Comparison of ENCODE assay signal across 8 cellular contexts in genomic region chr22:28799125-28799833, GRCh38. TPM values are rescaled to one million over a fixed set of nuclear protein-coding genes. Genes with fewer than 3 reads are reported as not detected.
DNase-seq lines count a peak whose midpoint lies in the region; ATAC-seq and TF ChIP-seq lines count a peak whose summit lies in the region.

No MANE protein-coding gene starts in this region.

- ATAC-seq in right lobe of liver (peak in 3 of 4 donors; percentile 8 to 16 (median 12)), GM21367 (IDR thresholded peaks at IDR 0.05; ENCODE audit: unreplicated experiment) (no peak)

- intact Hi-C loops in right lobe of liver (cut with DNase I), result no loop called here

- H3K9me3 ChIP-seq in SK-N-SH (no peaks in the 10 kb centered on the region), right lobe of liver (no peaks in the 10 kb centered on the region), subcutaneous abdominal adipose tissue (ENCODE audit: control insufficient read depth in 5 of 5, low read length in 5 of 5) (no peaks in the 10 kb centered on the region)

- H3K4me3 ChIP-seq in HL-60 (replicated peaks; ENCODE audit: insufficient read depth, low read length) (peak overlapping the region; percentile 72), SK-N-SH (ENCODE audit: low read depth in 2 of 2, low read length in 1 of 2) (peak overlapping the region; percentile 79 to 95), coronary artery (peak overlapping the region; percentile 97), right lobe of liver (peak overlapping the region; percentile 91 to 98 (median 95)), subcutaneous abdominal adipose tissue (ENCODE audit: low read depth in 1 of 5, low read length in 5 of 5) (peak overlapping the region; percentile 71 to 97 (median 95))

- H3K27me3 ChIP-seq in HL-60 (ENCODE audit: insufficient read depth, poor library complexity, severe bottlenecking) (no peaks in the 10 kb centered on the region), SK-N-SH (ENCODE audit: insufficient read depth) (no peaks in the 10 kb centered on the region), right lobe of liver (no peaks in the 10 kb centered on the region), subcutaneous abdominal adipose tissue (ENCODE audit: control insufficient read depth in 5 of 5, insufficient read depth in 4 of 5, low read length in 5 of 5) (no peaks in the 10 kb centered on the region)

- no peak for TF ChIP-seq CTCF in HL-60 (IDR thresholded peaks at IDR 0.05; ENCODE audit: insufficient read depth, low read length)
- TF ChIP-seq CTCF in SK-N-SH (IDR thresholded peaks at IDR 0.05), result no peak
- TF ChIP-seq CTCF in coronary artery (IDR thresholded peaks at IDR 0.05), result no peak
- no peak for TF ChIP-seq CTCF in right lobe of liver (IDR thresholded peaks at IDR 0.05)

- CTCF ChIA-PET in SK-N-SH (lab: Yijun Ruan, JAX), result interaction anchor here (0.6 to 4.7 kb wide), 6 partner anchors 11 to 446 kb away, joined by 3 to 17 read pairs (median 5); partner anchors contain the start of gene CCDC117

- H3K36me3 ChIP-seq in SK-N-SH (replicated peaks in 1 of 2; ENCODE audit: control insufficient read depth in 1 of 2, insufficient read depth in 2 of 2, low read length in 1 of 2) (peaks cover 36 to 51% of the 10 kb centered on the region in 2 experiments), right lobe of liver (peaks cover 13 to 49% (median 32%) of the 10 kb centered on the region in 4 donors), subcutaneous abdominal adipose tissue (ENCODE audit: control insufficient read depth in 5 of 5, insufficient read depth in 5 of 5, low read length in 5 of 5) (peaks cover 28 to 39% (median 30%) of the 10 kb centered on the region in 5 donors)

- H3K27ac ChIP-seq in HL-60 (replicated peaks), result peak overlapping the region; percentile 92
- peak overlapping the region; percentile 87 to 99 for H3K27ac ChIP-seq in SK-N-SH (ENCODE audit: low read depth in 2 of 2, low read length in 1 of 2)
- peak overlapping the region; percentile 94 to 100 for H3K27ac ChIP-seq in coronary artery
- peak overlapping the region; percentile 99 to 100 (median 99) for H3K27ac ChIP-seq in right lobe of liver
- peak overlapping the region; percentile 97 for H3K27ac ChIP-seq in subcutaneous abdominal adipose tissue (ENCODE audit: low read depth, low read length)

- H3K9me2 ChIP-seq in SK-N-SH, result no peaks in the 10 kb centered on the region

- 2% methylated on average over 7 of the region's 7 CpGs for WGBS in SK-N-SH (ENCODE audit: low lambda C conversion rate)
- WGBS in right lobe of liver (ENCODE audit: insufficient coverage, low coverage, low lambda C conversion rate, missing lambda C conversion rate), result 0% methylated on average over 7 of the region's 7 CpGs

- TF ChIP-seq RAD21 in SK-N-SH (IDR thresholded peaks at IDR 0.05; ENCODE audit: low read length), result no peak

- H3K79me2 ChIP-seq in SK-N-SH (ENCODE audit: insufficient read depth), result peaks cover 67% of the 10 kb centered on the region

- H4K20me1 ChIP-seq in SK-N-SH (ENCODE audit: insufficient read depth), result peaks cover 30% of the 10 kb centered on the region

- H3K4me2 ChIP-seq in SK-N-SH, result peak overlapping the region; percentile 96

- TF ChIP-seq EP300 in SK-N-SH (IDR thresholded peaks at IDR 0.05; ENCODE audit: borderline replicate concordance in 1 of 2, low read depth in 1 of 2, low read length in 1 of 2), result no peak

- H2AFZ ChIP-seq in SK-N-SH (ENCODE audit: low read depth), result no peak overlapping the region

- POLR2A ChIA-PET in SK-N-SH (lab: Yijun Ruan, JAX), result interaction anchor here (0.5 to 2.5 kb wide), 12 partner anchors 10 to 213 kb away, joined by 3 to 13 read pairs (median 4); partner anchors contain the start of genes CCDC117, CHEK2 and TTC28

- H3K4me1 ChIP-seq in SK-N-SH (ENCODE audit: control insufficient read depth in 1 of 2, insufficient read depth in 2 of 2, low read depth in 1 of 2, low read length in 1 of 2) (peaks cover 2 to 11% of the 10 kb centered on the region in 2 experiments; a peak in 1 of 4 replicates), right lobe of liver (peaks cover 0 to 59% (median 8%) of the 10 kb centered on the region in 4 donors), subcutaneous abdominal adipose tissue (ENCODE audit: control insufficient read depth in 5 of 5, insufficient read depth in 5 of 5, low read length in 5 of 5) (peaks cover 0 to 56% (median 44%) of the 10 kb centered on the region in 5 donors)

- TF ChIP-seq POLR2A in right lobe of liver (IDR thresholded peaks at IDR 0.05), result peak; percentile 87

- H3K9ac ChIP-seq in SK-N-SH (peak overlapping the region; percentile 99), subcutaneous abdominal adipose tissue (ENCODE audit: low read length in 5 of 5) (peak overlapping the region; percentile 77 to 99 (median 98))

- H3F3A ChIP-seq in SK-N-SH (replicated peaks; ENCODE audit: insufficient read depth), result peaks cover 54% of the 10 kb centered on the region

- DNase-seq in DMS114 treated with DMSO at 0.1 percent for 48 hours (lab: John Stamatoyannopoulos, UW; ENCODE audit: unreplicated experiment), result peak; percentile 41
- peak; percentile 82 to 89 for DNase-seq in HL-60 (ENCODE audit: low read depth in 1 of 2, low spot score in 1 of 2)
- peak; percentile 57 for DNase-seq in SK-N-SH
- peak; percentile 78 for DNase-seq in coronary artery (ENCODE audit: low spot score)
- no peak for DNase-seq in right lobe of liver
- DNase-seq in cerebellar cortex (ENCODE audit: low spot score), result no peak

TF ChIP-seq in SK-N-SH, 30 proteins besides CTCF, POLR2A, EP300 and RAD21 (continues in another document):
- no peak for TF ChIP-seq RFX5 (IDR thresholded peaks at IDR 0.05; ENCODE audit: low read length)
- no peak for TF ChIP-seq YY1 (IDR thresholded peaks at IDR 0.05; ENCODE audit: low read depth)
- TF ChIP-seq FOXM1 (IDR thresholded peaks at IDR 0.05; ENCODE audit: low read depth), result no peak
- TF ChIP-seq REST (IDR thresholded peaks at IDR 0.05; ENCODE audit: low read depth, low read length), result no peak
- no peak for TF ChIP-seq JUND (IDR thresholded peaks at IDR 0.05)
- no peak for TF ChIP-seq FOXJ3 (CRISPR knock-in tag; IDR thresholded peaks at IDR 0.05)
- TF ChIP-seq NRF1 (IDR thresholded peaks at IDR 0.05; ENCODE audit: low read depth, low read length), result no peak
- TF ChIP-seq RXRA (IDR thresholded peaks at IDR 0.05; ENCODE audit: borderline replicate concordance, low read depth), result no peak
- TF ChIP-seq GATA2 (CRISPR knock-in tag; IDR thresholded peaks at IDR 0.05), result 0 out of 2 replicates have a peak, but pooled peaks have one; percentile 7
- no peak for TF ChIP-seq TEAD4 (IDR thresholded peaks at IDR 0.05; ENCODE audit: borderline replicate concordance, insufficient read depth)
- TF ChIP-seq POLR2AphosphoS5 (IDR thresholded peaks at IDR 0.05; ENCODE audit: low read depth, low read length), result peak; percentile 49
- TF ChIP-seq ELF1 (IDR thresholded peaks at IDR 0.05), result no peak
- TF ChIP-seq TAF1 (IDR thresholded peaks at IDR 0.05; ENCODE audit: borderline replicate concordance, low read depth, low read length), result peak; percentile 27
- TF ChIP-seq SMC3 (IDR thresholded peaks at IDR 0.05; ENCODE audit: low read depth, low read length), result no peak
- TF ChIP-seq TCF12 (IDR thresholded peaks at IDR 0.05), result no peak

RNA-seq across cellular contexts. Expression of gene XBP1, which starts 1.1 kb away (rescaled TPM):
- 55.6 and 67.6 TPM in 2 replicates for polyA plus RNA-seq in SK-N-SH (2012; rRNA removed)
- 54.5 and 55.5 TPM in 2 replicates for polyA plus RNA-seq in SK-N-SH (2012; cell fraction: cytosol; rRNA removed)
- 59.8 and 81.9 TPM in 2 replicates for polyA plus RNA-seq in SK-N-SH (2012; cell fraction: nucleus; rRNA removed)
- total RNA-seq in right lobe of liver, result 100 to 1,000 TPM; 298 to 624 (median 414) TPM

RNA-seq across cellular contexts. Expression of gene CCDC117, which starts 26.8 kb away (rescaled TPM):
- 4.2 and 4.5 TPM in 2 replicates for polyA plus RNA-seq in SK-N-SH (2012; rRNA removed)
- 6.3 and 7.3 TPM in 2 replicates for polyA plus RNA-seq in SK-N-SH (2012; cell fraction: cytosol; rRNA removed)
- polyA plus RNA-seq in SK-N-SH (2012; cell fraction: nucleus; rRNA removed), result 3.4 and 4.6 TPM in 2 replicates
- total RNA-seq in right lobe of liver, result 10 to 100 TPM; 15.3 to 24.4 (median 18.0) TPM

RNA-seq across cellular contexts. Expression of gene HSCB, which starts 57.4 kb away (rescaled TPM):
- 19.1 and 19.9 TPM in 2 replicates for polyA plus RNA-seq in SK-N-SH (2012; rRNA removed)
- polyA plus RNA-seq in SK-N-SH (2012; cell fraction: cytosol; rRNA removed), result 25.8 and 30.4 TPM in 2 replicates
- polyA plus RNA-seq in SK-N-SH (2012; cell fraction: nucleus; rRNA removed), result 6.6 and 9.1 TPM in 2 replicates
- 10 to 100 TPM; 11.6 to 29.0 (median 13.4) TPM for total RNA-seq in right lobe of liver

RNA-seq across cellular contexts. Expression of gene CHEK2, which starts 57.7 kb away (rescaled TPM):
- polyA plus RNA-seq in SK-N-SH (2012; rRNA removed), result 12.0 and 20.7 TPM in 2 replicates
- 11.1 and 11.3 TPM in 2 replicates for polyA plus RNA-seq in SK-N-SH (2012; cell fraction: cytosol; rRNA removed)
- polyA plus RNA-seq in SK-N-SH (2012; cell fraction: nucleus; rRNA removed), result 45.3 and 54.0 TPM in 2 replicates
- 1 to 10 TPM; 2.0 to 6.3 (median 4.2) TPM for total RNA-seq in right lobe of liver

Comparison
In these comparisons a context has a peak if more than half of its experiments do, and no peak if none do; other contexts are left out.
1. DNase-seq: peak in DMS114 treated with DMSO at 0.1 percent for 48 hours (single experiment), HL-60 (2 of 2), SK-N-SH (single experiment) and coronary artery (single experiment); none in right lobe of liver (0 of 3) and cerebellar cortex (single experiment).
2. Peak in every context shown above with its lines, with median percentiles within 50 percentile points of each other: H3K27ac ChIP-seq and H3K4me3 ChIP-seq.